ENCODE assay signal across 20 cellular contexts in the genomic region with DNA sequence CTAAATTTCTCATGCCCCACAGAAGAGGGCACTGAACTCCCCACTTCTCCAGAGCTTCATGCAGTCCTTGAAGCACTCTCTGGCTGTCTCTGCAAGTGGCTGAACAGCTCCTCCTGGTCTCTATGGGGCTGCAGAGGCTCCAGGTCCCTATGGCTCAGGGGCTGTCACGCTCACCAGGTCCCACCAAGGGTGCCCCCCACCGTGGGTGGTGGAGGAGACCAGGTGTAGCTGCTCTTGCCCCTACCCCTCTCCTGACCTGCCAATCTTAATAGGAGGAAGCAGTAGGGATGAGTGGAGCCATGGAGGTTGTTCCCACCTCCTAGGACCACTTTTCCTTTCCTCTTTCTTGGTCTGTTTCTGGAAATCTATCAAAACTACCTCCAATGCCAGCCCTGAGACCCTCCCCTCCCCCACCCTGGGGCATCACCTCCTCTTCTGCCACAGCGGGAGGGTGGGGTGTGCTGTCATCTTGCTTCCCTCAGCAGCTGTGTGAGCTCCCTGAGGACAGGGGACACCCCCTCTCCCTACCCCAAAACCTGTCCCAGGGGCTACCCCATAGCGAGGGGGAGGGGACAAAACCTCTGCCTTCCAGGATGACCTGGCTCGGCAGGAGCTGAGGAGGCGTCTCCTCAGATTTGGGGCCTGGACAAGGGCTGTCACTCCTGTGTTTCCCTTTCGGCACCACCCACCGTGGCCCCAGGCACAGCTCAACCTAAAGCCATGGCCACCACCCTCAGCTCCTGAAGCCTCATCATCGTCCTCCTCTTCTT. TPM values are rescaled to one million over a fixed set of nuclear protein-coding genes. Genes with fewer than 3 reads are reported as not detected.
A peak's percentile ranks its signal among the peaks of the same experiment; 100 is the strongest.
DNase-seq lines count a peak whose midpoint lies in the region; ATAC-seq and TF ChIP-seq lines count a peak whose summit lies in the region.
"Had no signal": no experiment of that assay in that cellular context is flagged by ENCODE, and none has a peak within 500 bp of the region (broad histone marks: within the 10 kb centered on the region; RNA-seq: fewer than 3 reads in every experiment).

No MANE protein-coding gene starts in this region.

- no peak overlapping the region for H3K27ac Mint-ChIP-seq in osteocyte (ENCODE audit: unreplicated experiment)
- no peak overlapping the region for H3K27ac Mint-ChIP-seq in stimulated activated memory B cell treated with anti-CD40 and anti-IgM and Interleukin-4, amounts not matched to agents 10 μg/mL and 1 μg/mL and 100 μg/mL, for 72 hours
- H3K27ac Mint-ChIP-seq: CD14-positive monocyte; CD4-positive, alpha-beta memory T cell; HFFc6 had no signal

- H3K4me3 ChIP-seq in upper lobe of right lung, result no peak overlapping the region
- H3K4me3 ChIP-seq: BLaER1 had no signal

- H3K36me3 Mint-ChIP-seq in osteocyte (ENCODE audit: unreplicated experiment), result peaks cover 2% of the 10 kb centered on the region
- H3K36me3 Mint-ChIP-seq in stimulated activated memory B cell treated with anti-CD40 and anti-IgM and Interleukin-4, amounts not matched to agents 10 μg/mL and 1 μg/mL and 100 μg/mL, for 72 hours, result peaks cover 11% of the 10 kb centered on the region

- TF ChIP-seq CTCF in osteocyte (IDR thresholded peaks at IDR 0.05) (no peak), upper lobe of right lung (IDR thresholded peaks at IDR 0.05) (no peak)

- H3K36me3 ChIP-seq in upper lobe of right lung, result no peaks in the 10 kb centered on the region
- H3K36me3 ChIP-seq: BLaER1 had no signal

- H3K27me3 ChIP-seq in upper lobe of right lung, result no peaks in the 10 kb centered on the region
- H3K27me3 ChIP-seq: BLaER1 had no signal

- peak; percentile 11 for DNase-seq in activated T-cell treated with anti-CD3 and anti-CD28 coated beads, Interleukin-2, amount 50 U/mL, for 1 hour
- DNase-seq in activated T-cell treated with anti-CD3 and anti-CD28 coated beads for 4 hours (no peak), islet precursor cell (peak; percentile 35), osteocyte (ENCODE audit: extremely low spot score, unreplicated experiment) (peak; percentile 73), upper lobe of right lung (peak; percentile 33), hypothalamus (lab: John Stamatoyannopoulos, UW) (no peak)
- DNase-seq: 8988T; CD4-positive, alpha-beta memory T cell; DMS153; DMS79; GDM1; GOT3; HFFc6 had no signal

- H3K9me3 ChIP-seq in upper lobe of right lung, result no peaks in the 10 kb centered on the region

- peaks cover 21% of the 10 kb centered on the region for H3K27me3 Mint-ChIP-seq in osteocyte (ENCODE audit: unreplicated experiment)
- peaks cover 35% of the 10 kb centered on the region for H3K27me3 Mint-ChIP-seq in stimulated activated memory B cell treated with anti-CD40 and anti-IgM and Interleukin-4, amounts not matched to agents 10 μg/mL and 1 μg/mL and 100 μg/mL, for 72 hours

- H3K4me3 Mint-ChIP-seq in osteocyte (ENCODE audit: unreplicated experiment), result no peak overlapping the region
- H3K4me3 Mint-ChIP-seq in stimulated activated memory B cell treated with anti-CD40 and anti-IgM and Interleukin-4, amounts not matched to agents 10 μg/mL and 1 μg/mL and 100 μg/mL, for 72 hours, result no peak overlapping the region
- H3K4me3 Mint-ChIP-seq: CD14-positive monocyte; CD4-positive, alpha-beta memory T cell; HFFc6 had no signal

- H3K4me1 Mint-ChIP-seq in osteocyte (ENCODE audit: unreplicated experiment), result no peaks in the 10 kb centered on the region
- no peaks in the 10 kb centered on the region for H3K4me1 Mint-ChIP-seq in stimulated activated memory B cell treated with anti-CD40 and anti-IgM and Interleukin-4, amounts not matched to agents 10 μg/mL and 1 μg/mL and 100 μg/mL, for 72 hours
- H3K4me1 Mint-ChIP-seq: CD14-positive monocyte; CD4-positive, alpha-beta memory T cell had no signal

- intact Hi-C loops in upper lobe of right lung (cut with DNase I), result no loop called here

- no peak for ATAC-seq in upper lobe of right lung
- ATAC-seq in stimulated activated memory B cell treated with anti-CD40 and anti-IgM and Interleukin-4, amounts not matched to agents 10 μg/mL and 1 μg/mL and 100 μg/mL, for 72 hours, result no peak
- no peak for ATAC-seq in GM18861 (IDR thresholded peaks at IDR 0.05; ENCODE audit: unreplicated experiment)
- ATAC-seq: HCT116, HepG2 had no signal

- peaks cover 6% of the 10 kb centered on the region for H3K9me3 Mint-ChIP-seq in osteocyte (ENCODE audit: unreplicated experiment)
- peaks cover 16% of the 10 kb centered on the region for H3K9me3 Mint-ChIP-seq in stimulated activated memory B cell treated with anti-CD40 and anti-IgM and Interleukin-4, amounts not matched to agents 10 μg/mL and 1 μg/mL and 100 μg/mL, for 72 hours

- H3K4me1 ChIP-seq in upper lobe of right lung, result no peaks in the 10 kb centered on the region

- H3K27ac ChIP-seq in upper lobe of right lung, result no peak overlapping the region
- H3K27ac ChIP-seq: BLaER1 had no signal

RNA-seq across cellular contexts. Expression of a gene that starts 12.0 kb away (rescaled TPM):
- total RNA-seq in osteocyte (not detected in 2 replicates), upper lobe of right lung (0.96 TPM)
- total RNA-seq: CD4-positive, alpha-beta memory T cell; H7; HepG2 had no signal

RNA-seq across cellular contexts. Expression of a gene that starts 13.0 kb away (rescaled TPM):
- total RNA-seq in osteocyte (0.55 and 0.73 TPM in 2 replicates), upper lobe of right lung (1.2 TPM)
- total RNA-seq: CD4-positive, alpha-beta memory T cell; H7; HepG2 had no signal

RNA-seq across cellular contexts. Expression of a gene that starts 31.9 kb away (rescaled TPM):
- total RNA-seq in osteocyte (2.1 and 2.9 TPM in 2 replicates), upper lobe of right lung (2.3 TPM)
- total RNA-seq: CD4-positive, alpha-beta memory T cell; H7; HepG2 had no signal

RNA-seq across cellular contexts. Expression of a gene that starts 45.7 kb away (rescaled TPM):
- total RNA-seq in osteocyte, result 59.6 and 75.2 TPM in 2 replicates
- 51.1 TPM for total RNA-seq in upper lobe of right lung

RNA-seq across cellular contexts. Expression of a gene that starts 53.9 kb away (rescaled TPM):
- total RNA-seq in osteocyte (10.7 and 11.5 TPM in 2 replicates), upper lobe of right lung (1.2 TPM)
- total RNA-seq: CD4-positive, alpha-beta memory T cell had no signal

Comparison
In these comparisons a context has a peak if more than half of its experiments do, and no peak if none do; other contexts are left out.
1. DNase-seq: peak in activated T-cell treated with anti-CD3 and anti-CD28 coated beads, Interleukin-2, amount 50 U/mL, for 1 hour (single experiment), islet precursor cell (single experiment), osteocyte (single experiment) and upper lobe of right lung (single experiment); none in activated T-cell treated with anti-CD3 and anti-CD28 coated beads for 4 hours (single experiment) and hypothalamus (0 of 51).